Comparison of ENCODE assay signal across 8 cellular contexts in the genomic region with DNA sequence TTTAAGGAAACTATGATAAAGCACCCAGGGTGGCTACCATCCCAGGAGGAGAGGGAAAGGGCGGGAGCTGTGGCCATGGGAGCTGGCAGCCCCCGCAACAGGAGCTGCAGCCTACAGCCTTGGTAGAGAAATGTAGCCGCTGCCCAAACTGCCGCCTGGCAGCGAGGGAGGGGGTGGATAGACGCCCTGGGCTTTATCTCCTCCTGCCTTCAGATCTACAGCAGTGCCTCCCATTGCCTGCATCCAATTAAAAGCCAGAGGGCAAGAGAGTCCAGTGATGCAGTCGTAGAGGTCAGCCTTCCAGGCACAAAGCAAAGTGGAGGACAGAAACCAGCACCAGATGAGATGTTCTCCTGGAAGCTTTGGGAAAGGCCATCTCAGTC. TPM values are rescaled to one million over a fixed set of nuclear protein-coding genes. Genes with fewer than 3 reads are reported as not detected.
A peak's percentile ranks its signal among the peaks of the same experiment; 100 is the strongest.
DNase-seq lines count a peak whose midpoint lies in the region; ATAC-seq, FAIRE-seq and TF ChIP-seq lines count a peak whose summit lies in the region.

No MANE protein-coding gene starts in this region.

- H3K27ac ChIP-seq in stomach (peak overlapping the region in 1 of 5 donors; percentile 71), thyroid gland (no peak overlapping the region)

- H3K4me1 ChIP-seq in stomach (peaks cover 17 to 23% (median 23%) of the 10 kb centered on the region in 4 donors), thyroid gland (peaks cover 12 to 18% of the 10 kb centered on the region in 2 donors)

- no peak for TF ChIP-seq POLR2A in stomach (IDR thresholded peaks at IDR 0.05)
- TF ChIP-seq POLR2A in thyroid gland (IDR thresholded peaks at IDR 0.05): no peak
- no peak for TF ChIP-seq POLR2A in H54 (IDR thresholded peaks at IDR 0.05; ENCODE audit: low read depth, low read length)

- no peaks in the 10 kb centered on the region for H3K9me3 ChIP-seq in stomach
- no peaks in the 10 kb centered on the region for H3K9me3 ChIP-seq in thyroid gland

- no peaks in the 10 kb centered on the region for H3K36me3 Mint-ChIP-seq in activated T-helper 17 cell treated with anti-CD3 and anti-CD28 coated beads, Interleukin-2, amount 50 U/mL, for 72 hours (ENCODE audit: low read depth)

- peak overlapping the region; percentile 44 to 62 (median 46) for H3K4me3 ChIP-seq in stomach
- peak overlapping the region in 1 of 3 donors; percentile 39 for H3K4me3 ChIP-seq in thyroid gland (replicated peaks in 1 of 3)

- TF ChIP-seq EP300 in stomach (IDR thresholded peaks at IDR 0.05): no peak

- H3K36me3 ChIP-seq in stomach: no peaks in the 10 kb centered on the region
- H3K36me3 ChIP-seq in thyroid gland: no peaks in the 10 kb centered on the region

- TF ChIP-seq CTCF in stomach (IDR thresholded peaks at IDR 0.05) (no peak), thyroid gland (IDR thresholded peaks at IDR 0.05) (no peak)

- WGBS in stomach, 5 donors: 22 to 40% (median 27%) methylated on average over 7 of the region's 7 CpGs
- 37 to 50% methylated on average over 7 of the region's 7 CpGs for WGBS in thyroid gland, 2 donors

- peaks cover 29% of the 10 kb centered on the region for H3K27me3 Mint-ChIP-seq in activated T-helper 17 cell treated with anti-CD3 and anti-CD28 coated beads, Interleukin-2, amount 50 U/mL, for 72 hours

- no peak overlapping the region for H3K27ac Mint-ChIP-seq in activated T-helper 17 cell treated with anti-CD3 and anti-CD28 coated beads, Interleukin-2, amount 50 U/mL, for 72 hours

- H3K4me1 Mint-ChIP-seq in activated T-helper 17 cell treated with anti-CD3 and anti-CD28 coated beads, Interleukin-2, amount 50 U/mL, for 72 hours: peaks cover 11% of the 10 kb centered on the region

- intact Hi-C loops in left colon (cut with DNase I, micrococcal nuclease): no loop called here
- intact Hi-C loops in stomach (cut with DNase I; ENCODE audit: low total_unique reads): loop anchor here (10.0 kb wide), 1 partner anchor 710 kb away; no protein-coding TSS in a partner anchor
- intact Hi-C loops in thyroid gland (cut with DNase I): loop anchor here (10.0 kb wide), 1 partner anchor 230 kb away; no protein-coding TSS in a partner anchor

- no peak for FAIRE-seq in H54 (lab: Jason Lieb, UNC)

- H3K9me3 Mint-ChIP-seq in activated T-helper 17 cell treated with anti-CD3 and anti-CD28 coated beads, Interleukin-2, amount 50 U/mL, for 72 hours: no peaks in the 10 kb centered on the region

- ATAC-seq in activated T-helper 17 cell treated with anti-CD3 and anti-CD28 coated beads, Interleukin-2, amount 50 U/mL, for 72 hours (replicated peaks): no peak
- ATAC-seq in left colon: peak; percentile 13

- H3K4me3 Mint-ChIP-seq in activated T-helper 17 cell treated with anti-CD3 and anti-CD28 coated beads, Interleukin-2, amount 50 U/mL, for 72 hours: peak overlapping the region; percentile 79

- peaks cover 0 to 30% (median 0%) of the 10 kb centered on the region in 3 donors for H3K27me3 ChIP-seq in stomach
- no peaks in the 10 kb centered on the region for H3K27me3 ChIP-seq in thyroid gland

- DNase-seq in NCI-H2107 treated with DMSO at 0.1 percent for 48 hours (lab: John Stamatoyannopoulos, UW; ENCODE audit: unreplicated experiment): peak; percentile 10
- no peak for DNase-seq in NCI-H2107 (lab: John Stamatoyannopoulos, UW)
- no peak for DNase-seq in left colon
- no peak for DNase-seq in stomach
- no peak for DNase-seq in thyroid gland
- DNase-seq in effector CD4-positive, alpha-beta T cell: no peak
- DNase-seq in H54 (ENCODE audit: insufficient read length, low spot score): no peak

RNA-seq across cellular contexts. Expression of gene ZFAND3, which starts 35.0 kb away (rescaled TPM):
- 10 to 100 TPM; 26.1 to 32.0 TPM for total RNA-seq in activated T-helper 17 cell treated with anti-CD3 and anti-CD28 coated beads, Interleukin-2, amount 50 U/mL, for 72 hours
- total RNA-seq in left colon: 10 to 100 TPM; 66.4 to 77.0 TPM
- total RNA-seq in stomach: 100 to 1,000 TPM in 1 of 5 donors, 10 to 100 TPM in 4; 35.1 to 164 (median 42.3) TPM
- 10 to 100 TPM; 19.8 to 38.5 (median 32.9) TPM for polyA plus RNA-seq in stomach
- 10 to 100 TPM; 41.3 to 57.7 (median 55.9) TPM for total RNA-seq in thyroid gland

Comparison
In these comparisons a context has a peak if more than half of its experiments do, and no peak if none do; other contexts are left out.
1. intact Hi-C loops: an anchor here in stomach (10.0 kb wide) and thyroid gland (10.0 kb wide); none called in left colon.